Comparison of ENCODE assay signal across 9 cellular contexts in the genomic region with DNA sequence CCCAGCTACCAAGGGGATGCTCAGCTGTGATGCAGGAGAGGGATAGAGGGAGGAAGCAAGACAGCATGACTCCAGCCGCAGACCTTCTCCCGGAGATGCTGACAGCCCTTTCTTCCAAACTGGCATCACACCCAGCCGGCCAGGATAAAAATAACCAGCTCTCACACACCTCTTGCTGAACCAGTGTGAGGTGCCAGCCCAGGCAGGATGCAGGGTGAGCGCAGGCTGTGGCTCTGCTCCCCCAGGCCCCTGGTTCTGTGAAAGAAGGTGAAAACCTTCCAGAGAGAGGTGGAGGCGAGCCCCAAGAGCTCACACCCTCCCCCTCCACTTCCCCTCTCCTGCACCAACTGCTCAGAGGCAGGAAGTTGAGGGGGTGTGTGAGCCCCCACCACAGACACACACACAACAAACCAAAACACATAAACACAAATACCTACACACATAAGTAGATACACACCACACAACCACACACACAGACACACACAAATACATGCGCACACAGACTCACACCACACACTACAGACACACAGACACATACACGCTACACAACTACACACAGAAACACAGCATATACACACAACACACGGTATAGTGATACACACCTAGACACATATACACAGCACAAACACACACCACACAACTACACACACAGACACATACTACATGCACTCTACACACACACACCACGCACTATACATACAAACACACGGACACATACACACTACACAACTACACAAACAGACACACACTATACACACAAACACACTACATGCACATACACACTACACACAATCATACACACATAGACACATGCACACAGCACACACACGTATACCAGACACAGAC. TPM values are rescaled to one million over a fixed set of nuclear protein-coding genes. Genes with fewer than 3 reads are reported as not detected.
DNase-seq lines count a peak whose midpoint lies in the region; ATAC-seq, FAIRE-seq and TF ChIP-seq lines count a peak whose summit lies in the region.
"Had no signal": no experiment of that assay in that cellular context is flagged by ENCODE, and none has a peak within 500 bp of the region (broad histone marks: within the 10 kb centered on the region; RNA-seq: fewer than 3 reads in every experiment).

No MANE protein-coding gene starts in this region.

- no peak for TF ChIP-seq RAD21 in GM12878 (IDR thresholded peaks at IDR 0.05; ENCODE audit: insufficient read depth, low read depth, low read length)

- H3K36me3 ChIP-seq in GM12878 (ENCODE audit: control insufficient read depth in 2 of 2, insufficient read depth in 2 of 2, low read length in 1 of 2), result no peaks in the 10 kb centered on the region

- H3K79me2 ChIP-seq in GM12878 (ENCODE audit: control insufficient read depth, insufficient read depth, low read length), result no peaks in the 10 kb centered on the region; the same call in none of the 2 replicates

- WGBS in GM12878 (ENCODE audit: insufficient coverage, insufficient replicate concordance, low lambda C conversion rate, missing lambda C conversion rate), result 53% methylated on average over 11 of the region's 11 CpGs

- no peak for DNase-seq in activated CD4-positive, CD25-positive, alpha-beta regulatory T cell treated with anti-CD3 and anti-CD28 coated beads, Interleukin-2, amount 50 U/mL, for 72 hours
- no peak for DNase-seq in GM12878 (ENCODE audit: low read depth, low spot score)
- DNase-seq in stimulated activated CD8-positive, alpha-beta memory T cell treated with anti-CD3 and anti-CD28 coated beads, Interleukin-4, amount 100 ng/mL, for 24 hours (ENCODE audit: low read depth), result peak; percentile 15
- no peak for DNase-seq in NCI-H1417 treated with DMSO at 0.1 percent for 48 hours (lab: John Stamatoyannopoulos, UW)
- DNase-seq in NCI-H2107 (lab: John Stamatoyannopoulos, UW), result no peak

- in situ Hi-C loops in GM12878 (cut with MboI), result no loop called here

- H3K4me2 ChIP-seq in GM12878 (ENCODE audit: control insufficient read depth, insufficient read depth), result peak overlapping the region; percentile 40

- peak overlapping the region; percentile 10; the same call in 1 of the 2 replicates for H3K27ac ChIP-seq in GM12878 (ENCODE audit: control insufficient read depth, insufficient read depth)

- no peak for FAIRE-seq in GM12878 (lab: Jason Lieb, UNC)

- no peak for TF ChIP-seq CTCF in GM12878 (IDR thresholded peaks at IDR 0.05 in 2 of 3, conservative IDR thresholded peaks at IDR 0.05 in 1 of 3; ENCODE audit: control insufficient read depth in 2 of 3, extremely low read depth in 1 of 3, insufficient read depth in 1 of 3, low read depth in 3 of 3, low read length in 3 of 3)

- CTCF ChIA-PET in GM12878 (lab: Yijun Ruan, JAX), result interaction anchor here (0.7 to 6.4 kb wide), 3 partner anchors 13 to 30 kb away, joined by 3 to 35 read pairs (median 4); no protein-coding TSS in a partner anchor

- no peaks in the 10 kb centered on the region for H3K9me3 ChIP-seq in GM12878 (replicated peaks; ENCODE audit: control insufficient read depth, insufficient read depth, low read length)

- peaks cover 40% of the 10 kb centered on the region for H3K4me1 ChIP-seq in GM12878 (ENCODE audit: control insufficient read depth, insufficient read depth, low read length)

- SMC1A ChIA-PET in GM12878 (lab: Charles Lee; ENCODE audit: uncharacterized antibody, unreplicated experiment), result interaction anchor here (0.9 to 2.4 kb wide), 6 partner anchors 9 to 29 kb away, joined by 3 to 11 read pairs (median 6); no protein-coding TSS in a partner anchor

- RAD21 ChIA-PET in GM12878 (lab: Charles Lee; ENCODE audit: unreplicated experiment), result interaction anchor here (0.7 to 1.3 kb wide), 4 partner anchors 11 to 39 kb away, joined by 3 read pairs; partner anchors contain the start of gene GHITM

- peak; percentile 46 to 48 for ATAC-seq in activated CD4-positive, CD25-positive, alpha-beta regulatory T cell treated with anti-CD3 and anti-CD28 coated beads, Interleukin-2, amount 50 U/mL, for 24 hours
- ATAC-seq in HG03135 (IDR thresholded peaks at IDR 0.05; ENCODE audit: unreplicated experiment) (peak; percentile 32), GM12878 (peak; percentile 53), HG03039 (IDR thresholded peaks at IDR 0.05; ENCODE audit: unreplicated experiment) (no peak)

- POLR2A ChIA-PET in GM12878 (lab: Charles Lee), result interaction anchor here (0.6 to 2.4 kb wide), 3 partner anchors 10 to 1546 kb away, joined by 3 to 10 read pairs (median 4); no protein-coding TSS in a partner anchor

- no peaks in the 10 kb centered on the region for H3K27me3 ChIP-seq in GM12878 (replicated peaks in 1 of 2; ENCODE audit: control insufficient read depth in 2 of 2, insufficient read depth in 2 of 2, low read length in 1 of 2)

- no peak for TF ChIP-seq POLR2A in GM12878 (IDR thresholded peaks at IDR 0.05; ENCODE audit: low read depth, low read length)

- no TSS peak for BruUV-seq in GM12878 (replicated peaks; lab: Mats Ljungman, UMichigan)

- H3K9ac ChIP-seq in GM12878 (ENCODE audit: control insufficient read depth, insufficient read depth, low read length), result no peak overlapping the region

- peak overlapping the region; percentile 38; the same call in 1 of the 2 replicates for H3K4me3 ChIP-seq in GM12878

- peak overlapping the region; percentile 57; the same call in 1 of the 2 replicates for H2AFZ ChIP-seq in GM12878 (ENCODE audit: control insufficient read depth, low read depth, low read length)

- H4K20me1 ChIP-seq in GM12878 (ENCODE audit: control insufficient read depth, insufficient read depth), result no peaks in the 10 kb centered on the region

- intact Hi-C loops in GM12878 (cut with micrococcal nuclease; ENCODE audit: unreplicated experiment), result loop anchor here (10.0 kb wide), 1 partner anchor 1253 kb away; no protein-coding TSS in a partner anchor

- peak; percentile 49 to 58; a peak in 1 of 4 replicates for TF ChIP-seq EP300 in GM12878 (IDR thresholded peaks at IDR 0.05; ENCODE audit: borderline replicate concordance in 1 of 2, control insufficient read depth in 1 of 2, low read depth in 2 of 2, low read length in 2 of 2)

RNA-seq across cellular contexts. Expression of gene GPR15LG, which starts 4.2 kb away (rescaled TPM):
- total RNA-seq in GM12878 (2013; cell fraction: nucleolus; rRNA removed), result not detected in 2 replicates
- 1.2 and 2.0 TPM in 2 replicates for total RNA-seq in GM12878 (2014; rRNA removed)
- 1.1 and 1.4 TPM in 2 replicates for total RNA-seq in GM12878 (2014; rRNA removed; fragmentation: Illumina TruSeq; extraction: Trizol)
- 1.3 and 1.5 TPM in 2 replicates for total RNA-seq in GM12878 (2021)
- polyA plus RNA-seq in GM12878 (2011; ENCODE audit: low read depth), result 0.96 TPM
- polyA plus RNA-seq in GM12878 (2011; rRNA removed), result 5.9 and 12.2 TPM in 2 replicates
- polyA plus RNA-seq in GM12878 (2011; cell fraction: cytosol; rRNA removed), result 13.3 and 14.9 TPM in 2 replicates
- 4.2 and 5.7 TPM in 2 replicates for polyA plus RNA-seq in GM12878 (2011; cell fraction: nucleus; rRNA removed)
- 0.58 and 0.80 TPM in 2 replicates for polyA plus RNA-seq in GM12878 (2012)
- polyA plus RNA-seq in GM12878 (2014; fragmentation: Illumina TruSeq; extraction: Trizol), result 0.73 and 1.7 TPM in 2 replicates
- polyA plus RNA-seq in GM12878 (2014; fragmentation: Nextera tagmentation; extraction: Ambion mirVana), result 1 to 10 TPM; 1.2 TPM
- 0.80 and 1.5 TPM in 2 replicates for polyA plus RNA-seq in GM12878 (2014; rRNA removed)
- polyA plus RNA-seq in GM12878 (2016; fragmentation: Nextera tagmentation; extraction: Ambion mirVana), result 1 to 10 TPM; 4.2 to 5.0 TPM
- polyA minus RNA-seq in GM12878 (2011; rRNA and poly(A)+ RNA removed), result 4.2 and 10.5 TPM in 2 replicates
- 2.9 and 5.5 TPM in 2 replicates for polyA minus RNA-seq in GM12878 (2011; cell fraction: cytosol; rRNA and poly(A)+ RNA removed)
- 2.2 and 3.6 TPM in 2 replicates for polyA minus RNA-seq in GM12878 (2011; cell fraction: nucleus; rRNA and poly(A)+ RNA removed)
- total RNA-seq: RPMI7951 had no signal

RNA-seq across cellular contexts. Expression of gene CDHR1, which starts 16.6 kb away (rescaled TPM):
- total RNA-seq in GM12878 (2013; cell fraction: nucleolus; rRNA removed), result 0.20 and 0.40 TPM in 2 replicates
- total RNA-seq in GM12878 (2014; rRNA removed), result 0.17 and 0.27 TPM in 2 replicates
- total RNA-seq in GM12878 (2014; rRNA removed; fragmentation: Illumina TruSeq; extraction: Trizol), result 0.22 and 0.23 TPM in 2 replicates
- 0.41 and 0.82 TPM in 2 replicates for total RNA-seq in GM12878 (2021)
- 0.46 TPM for polyA plus RNA-seq in GM12878 (2011; ENCODE audit: low read depth)
- 2.3 and 3.0 TPM in 2 replicates for polyA plus RNA-seq in GM12878 (2011; rRNA removed)
- polyA plus RNA-seq in GM12878 (2011; cell fraction: cytosol; rRNA removed), result 2.1 and 2.9 TPM in 2 replicates
- 10.9 and 15.4 TPM in 2 replicates for polyA plus RNA-seq in GM12878 (2011; cell fraction: nucleus; rRNA removed)
- 0.42 and 0.81 TPM in 2 replicates for polyA plus RNA-seq in GM12878 (2012)
- 0.48 and 0.71 TPM in 2 replicates for polyA plus RNA-seq in GM12878 (2014; fragmentation: Illumina TruSeq; extraction: Trizol)
- under 1 TPM; 0.20 to 0.24 TPM for polyA plus RNA-seq in GM12878 (2014; fragmentation: Nextera tagmentation; extraction: Ambion mirVana)
- polyA plus RNA-seq in GM12878 (2014; rRNA removed), result 0.52 and 0.58 TPM in 2 replicates
- under 1 TPM; 0.28 to 0.40 TPM for polyA plus RNA-seq in GM12878 (2016; fragmentation: Nextera tagmentation; extraction: Ambion mirVana)
- 1.4 TPM in 2 replicates for polyA minus RNA-seq in GM12878 (2011; rRNA and poly(A)+ RNA removed)
- polyA minus RNA-seq in GM12878 (2011; cell fraction: cytosol; rRNA and poly(A)+ RNA removed), result 0.62 and 1.5 TPM in 2 replicates
- 1.2 and 1.8 TPM in 2 replicates for polyA minus RNA-seq in GM12878 (2011; cell fraction: nucleus; rRNA and poly(A)+ RNA removed)
- total RNA-seq: RPMI7951 had no signal

RNA-seq across cellular contexts. Expression of gene GHITM, which starts 38.5 kb away (rescaled TPM):
- 22.9 and 24.6 TPM in 2 replicates for total RNA-seq in GM12878 (2013; cell fraction: nucleolus; rRNA removed)
- total RNA-seq in GM12878 (2014; rRNA removed), result 153 and 180 TPM in 2 replicates
- 153 and 157 TPM in 2 replicates for total RNA-seq in GM12878 (2014; rRNA removed; fragmentation: Illumina TruSeq; extraction: Trizol)
- total RNA-seq in GM12878 (2021), result 120 and 128 TPM in 2 replicates
- 92.5 TPM for polyA plus RNA-seq in GM12878 (2011; ENCODE audit: low read depth)
- 257 and 294 TPM in 2 replicates for polyA plus RNA-seq in GM12878 (2011; rRNA removed)
- polyA plus RNA-seq in GM12878 (2011; cell fraction: cytosol; rRNA removed), result 147 and 172 TPM in 2 replicates
- 69.2 and 70.0 TPM in 2 replicates for polyA plus RNA-seq in GM12878 (2011; cell fraction: nucleus; rRNA removed)
- polyA plus RNA-seq in GM12878 (2012), result 97.0 and 105 TPM in 2 replicates
- 147 and 190 TPM in 2 replicates for polyA plus RNA-seq in GM12878 (2014; fragmentation: Illumina TruSeq; extraction: Trizol)
- polyA plus RNA-seq in GM12878 (2014; fragmentation: Nextera tagmentation; extraction: Ambion mirVana), result 100 to 1,000 TPM; 366 to 501 TPM
- 146 and 162 TPM in 2 replicates for polyA plus RNA-seq in GM12878 (2014; rRNA removed)
- 100 to 1,000 TPM; 295 to 299 TPM for polyA plus RNA-seq in GM12878 (2016; fragmentation: Nextera tagmentation; extraction: Ambion mirVana)
- polyA minus RNA-seq in GM12878 (2011; rRNA and poly(A)+ RNA removed), result 132 and 140 TPM in 2 replicates
- polyA minus RNA-seq in GM12878 (2011; cell fraction: cytosol; rRNA and poly(A)+ RNA removed), result 36.9 and 41.3 TPM in 2 replicates
- polyA minus RNA-seq in GM12878 (2011; cell fraction: nucleus; rRNA and poly(A)+ RNA removed), result 14.1 and 21.1 TPM in 2 replicates

RNA-seq across cellular contexts. Expression of gene LRIT2, which starts 47.6 kb away (rescaled TPM):
- not detected in 2 replicates for total RNA-seq in GM12878 (2013; cell fraction: nucleolus; rRNA removed)
- total RNA-seq in GM12878 (2014; rRNA removed) (not detected in 2 replicates), GM12878 (2014; rRNA removed; fragmentation: Illumina TruSeq; extraction: Trizol) (not detected in 2 replicates), GM12878 (2021) (not detected in 2 replicates)
- polyA plus RNA-seq in GM12878 (2011; ENCODE audit: low read depth), result not detected
- polyA plus RNA-seq in GM12878 (2011; rRNA removed) (not detected in 2 replicates), GM12878 (2014; fragmentation: Illumina TruSeq; extraction: Trizol) (not detected in 2 replicates), GM12878 (2014; fragmentation: Nextera tagmentation; extraction: Ambion mirVana) (not detected), GM12878 (2014; rRNA removed) (not detected in 2 replicates), GM12878 (2016; fragmentation: Nextera tagmentation; extraction: Ambion mirVana) (not detected)
- polyA plus RNA-seq in GM12878 (2011; cell fraction: cytosol; rRNA removed), result not detected in 2 replicates
- not detected in 2 replicates for polyA plus RNA-seq in GM12878 (2011; cell fraction: nucleus; rRNA removed)
- polyA plus RNA-seq in GM12878 (2012), result not detected in 2 replicates
- polyA minus RNA-seq in GM12878 (2011; rRNA and poly(A)+ RNA removed), result not detected in 2 replicates
- not detected in 2 replicates for polyA minus RNA-seq in GM12878 (2011; cell fraction: cytosol; rRNA and poly(A)+ RNA removed)
- polyA minus RNA-seq in GM12878 (2011; cell fraction: nucleus; rRNA and poly(A)+ RNA removed), result not detected in 2 replicates
- total RNA-seq: RPMI7951 had no signal
